ENCODE assay signal across 1 cellular context in the genomic region with DNA sequence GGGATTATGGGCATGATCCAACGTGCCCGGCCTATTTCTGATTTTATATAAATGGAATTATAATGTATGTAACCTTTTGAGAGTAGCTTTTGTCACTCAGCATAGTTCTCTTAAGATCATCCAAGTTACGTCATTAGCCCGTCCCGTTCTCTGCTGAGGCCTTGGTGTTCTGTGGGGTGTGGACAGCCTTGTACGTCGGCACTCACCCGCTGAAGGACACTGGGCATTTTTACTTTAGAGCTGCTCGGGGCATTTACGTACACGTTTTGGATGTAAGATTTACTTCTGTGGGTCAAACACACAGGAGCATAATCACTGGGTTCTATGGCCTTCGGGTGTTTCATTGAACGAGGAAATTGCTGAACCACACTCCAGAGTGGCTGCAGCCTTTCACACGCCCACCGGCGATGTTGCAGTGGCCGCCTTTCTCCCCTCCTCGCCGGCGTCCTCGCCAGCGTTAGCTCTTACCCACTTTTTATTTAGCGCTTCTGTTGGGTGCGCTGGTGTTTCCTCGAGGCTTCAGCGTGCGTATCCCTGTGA.
TF ChIP-seq lines count a peak whose summit lies in the region.

No MANE protein-coding gene starts in this region.

TF ChIP-seq in A549, 52 proteins besides CTCF, POLR2A, EP300 and RAD21 (continued from another document):
- TF ChIP-seq, protein P1, sequence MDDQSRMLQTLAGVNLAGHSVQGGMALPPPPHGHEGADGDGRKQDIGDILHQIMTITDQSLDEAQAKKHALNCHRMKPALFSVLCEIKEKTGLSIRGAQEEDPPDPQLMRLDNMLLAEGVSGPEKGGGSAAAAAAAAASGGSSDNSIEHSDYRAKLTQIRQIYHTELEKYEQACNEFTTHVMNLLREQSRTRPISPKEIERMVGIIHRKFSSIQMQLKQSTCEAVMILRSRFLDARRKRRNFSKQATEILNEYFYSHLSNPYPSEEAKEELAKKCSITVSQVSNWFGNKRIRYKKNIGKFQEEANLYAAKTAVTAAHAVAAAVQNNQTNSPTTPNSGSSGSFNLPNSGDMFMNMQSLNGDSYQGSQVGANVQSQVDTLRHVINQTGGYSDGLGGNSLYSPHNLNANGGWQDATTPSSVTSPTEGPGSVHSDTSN (IDR thresholded peaks at IDR 0.05) = no peak
- TF ChIP-seq KDM1A (IDR thresholded peaks at IDR 0.05; ENCODE audit: low read depth) (no peak), CBX2 (IDR thresholded peaks at IDR 0.05; ENCODE audit: borderline replicate concordance, low read depth) (no peak), FOXS1 (CRISPR knock-in tag; IDR thresholded peaks at IDR 0.05) (no peak), ZNF302 (CRISPR knock-in tag; IDR thresholded peaks at IDR 0.05) (no peak)
